In genomic region chr6:32436995-32437836, GRCh38 we compare ENCODE assay signal across 9 cellular contexts. TPM values are rescaled to one million over a fixed set of nuclear protein-coding genes. Genes with fewer than 3 reads are reported as not detected.
DNase-seq lines count a peak whose midpoint lies in the region; ATAC-seq, FAIRE-seq and TF ChIP-seq lines count a peak whose summit lies in the region.
"Had no signal": no experiment of that assay in that cellular context is flagged by ENCODE, and none has a peak within 500 bp of the region (broad histone marks: within the 10 kb centered on the region; RNA-seq: fewer than 3 reads in every experiment).

No MANE protein-coding gene starts in this region.

- CTCF ChIA-PET in endothelial cell of umbilical vein (lab: Charles Lee) = interaction anchor here (2.0 kb wide), 1 partner anchor 349 kb away, joined by 6 read pairs; no protein-coding TSS in a partner anchor

- peak overlapping the region; percentile 100 for H3K27ac Mint-ChIP-seq in stimulated activated naive B cell treated with anti-CD40 and anti-IgM and Interleukin-4, amounts not matched to agents 10 μg/mL and 1 μg/mL and 100 μg/mL, for 72 hours

- no peaks in the 10 kb centered on the region for H3K27me3 Mint-ChIP-seq in stimulated activated naive B cell treated with anti-CD40 and anti-IgM and Interleukin-4, amounts not matched to agents 10 μg/mL and 1 μg/mL and 100 μg/mL, for 72 hours

- peaks cover 4 to 18% (median 12%) of the 10 kb centered on the region in 11 experiments; a peak in 20 of 22 replicates for H3K36me3 ChIP-seq in BLaER1 treated with 17β-estradiol and CSF1 and Interleukin-3, amounts not matched to agents 10 nM and 100 nM
- no peaks in the 10 kb centered on the region for H3K36me3 ChIP-seq in endothelial cell of umbilical vein (ENCODE audit: control insufficient read depth in 2 of 2, extremely low read depth in 1 of 2, insufficient read depth in 2 of 2, low read length in 2 of 2)
- H3K36me3 ChIP-seq: pancreas had no signal

- H3K4me3 Mint-ChIP-seq in stimulated activated naive B cell treated with anti-CD40 and anti-IgM and Interleukin-4, amounts not matched to agents 10 μg/mL and 1 μg/mL and 100 μg/mL, for 72 hours = peak overlapping the region; percentile 23 to 28

- ATAC-seq in GM21360 (IDR thresholded peaks at IDR 0.05; ENCODE audit: unreplicated experiment) = peak; percentile 50
- ATAC-seq in HG03571 (IDR thresholded peaks at IDR 0.05; ENCODE audit: unreplicated experiment) = peak; percentile 66
- ATAC-seq in stimulated activated naive B cell treated with anti-CD40 and anti-IgM and Interleukin-4, amounts not matched to agents 10 μg/mL and 1 μg/mL and 100 μg/mL, for 72 hours (replicated peaks) = peak; percentile 78 to 82

- POLR2A ChIA-PET in endothelial cell of umbilical vein (lab: Charles Lee) = no interaction called here

- no peak for TF ChIP-seq POLR2A in endothelial cell of umbilical vein (IDR thresholded peaks at IDR 0.05; ENCODE audit: low read depth, low read length)

- H3K27me3 ChIP-seq in BLaER1 treated with 17β-estradiol and CSF1 and Interleukin-3, amounts not matched to agents 10 nM and 100 nM = no peaks in the 10 kb centered on the region
- H3K27me3 ChIP-seq in endothelial cell of umbilical vein (ENCODE audit: control insufficient read depth in 2 of 2, insufficient read depth in 2 of 2, low read length in 2 of 2) = peaks cover 10 to 27% of the 10 kb centered on the region in 2 experiments
- H3K27me3 ChIP-seq: pancreas had no signal

- TF ChIP-seq CTCF in endothelial cell of umbilical vein (IDR thresholded peaks at IDR 0.05; ENCODE audit: extremely low read depth in 1 of 2, insufficient read depth in 1 of 2, low read depth in 1 of 2, low read length in 2 of 2) = no peak

- H3K9ac ChIP-seq in BLaER1 treated with 17β-estradiol and CSF1 and Interleukin-3, amounts not matched to agents 10 nM and 100 nM = peak overlapping the region; percentile 61 to 94 (median 70)
- H3K9ac ChIP-seq in endothelial cell of umbilical vein (replicated peaks; ENCODE audit: extremely low read depth, insufficient read depth, low read length) = no peak overlapping the region

- H4K20me1 ChIP-seq in BLaER1 treated with 17β-estradiol and CSF1 and Interleukin-3, amounts not matched to agents 10 nM and 100 nM = peaks cover 0 to 19% (median 10%) of the 10 kb centered on the region in 11 experiments; a peak in 11 of 22 replicates
- H4K20me1 ChIP-seq in endothelial cell of umbilical vein (replicated peaks; ENCODE audit: control insufficient read depth, extremely low read depth, insufficient read depth, low read length) = no peaks in the 10 kb centered on the region

- dilution Hi-C loops in endothelial cell of umbilical vein (cut with MboI; ENCODE audit: extremely low pct_ligation_motif_present, low sequenced_read_pairs) = no loop called here

- DNase-seq in endothelial cell of umbilical vein (ENCODE audit: low read depth, low spot score) (peak; percentile 10), posterior cingulate gyrus (no peak), NCI-H1092 (lab: John Stamatoyannopoulos, UW) (no peak), substantia nigra (lab: John Stamatoyannopoulos, UW) (no peak)
- peak; percentile 46 for DNase-seq in stimulated activated naive B cell treated with anti-CD40 and anti-IgM and Interleukin-4, amounts not matched to agents 10 μg/mL and 1 μg/mL and 100 μg/mL, for 72 hours
- DNase-seq: pancreas had no signal

- peaks cover 27 to 40% of the 10 kb centered on the region in 2 donors for H3K36me3 Mint-ChIP-seq in stimulated activated naive B cell treated with anti-CD40 and anti-IgM and Interleukin-4, amounts not matched to agents 10 μg/mL and 1 μg/mL and 100 μg/mL, for 72 hours

- no peak overlapping the region for H2AFZ ChIP-seq in endothelial cell of umbilical vein (ENCODE audit: low read depth, low read length)

- intact Hi-C loops in endothelial cell of umbilical vein (cut with micrococcal nuclease) = no loop called here
- intact Hi-C loops in posterior cingulate gyrus (cut with DNase I) = no loop called here

- peak overlapping the region; percentile 57 to 83 (median 67) for H3K4me2 ChIP-seq in BLaER1 treated with 17β-estradiol and CSF1 and Interleukin-3, amounts not matched to agents 10 nM and 100 nM
- no peak overlapping the region for H3K4me2 ChIP-seq in endothelial cell of umbilical vein (ENCODE audit: insufficient read depth, low read length)

- no peak overlapping the region for H3K4me3 ChIP-seq in BLaER1 treated with 17β-estradiol and CSF1 and Interleukin-3, amounts not matched to agents 10 nM and 100 nM
- no peak overlapping the region for H3K4me3 ChIP-seq in endothelial cell of umbilical vein (replicated peaks in 1 of 3; ENCODE audit: insufficient read depth in 1 of 3, low read depth in 1 of 3, low read length in 3 of 3)
- H3K4me3 ChIP-seq: pancreas had no signal

- no peaks in the 10 kb centered on the region for H3K79me2 ChIP-seq in endothelial cell of umbilical vein (ENCODE audit: control insufficient read depth, insufficient read depth, low read length)

- H3K4me1 Mint-ChIP-seq in stimulated activated naive B cell treated with anti-CD40 and anti-IgM and Interleukin-4, amounts not matched to agents 10 μg/mL and 1 μg/mL and 100 μg/mL, for 72 hours = peaks cover 41 to 67% of the 10 kb centered on the region in 2 donors

- peak overlapping the region; percentile 82 to 98 (median 92) for H3K27ac ChIP-seq in BLaER1 treated with 17β-estradiol and CSF1 and Interleukin-3, amounts not matched to agents 10 nM and 100 nM
- no peak overlapping the region for H3K27ac ChIP-seq in endothelial cell of umbilical vein (ENCODE audit: insufficient read depth, low read depth, low read length)
- H3K27ac ChIP-seq in substantia nigra (ENCODE audit: low read depth, low read length, poor library complexity, severe bottlenecking) = no peak overlapping the region

- H3K9me3 Mint-ChIP-seq in stimulated activated naive B cell treated with anti-CD40 and anti-IgM and Interleukin-4, amounts not matched to agents 10 μg/mL and 1 μg/mL and 100 μg/mL, for 72 hours = peaks cover 0 to 4% of the 10 kb centered on the region in 2 donors

- H3K9me3 ChIP-seq in BLaER1 treated with 17β-estradiol and CSF1 and Interleukin-3, amounts not matched to agents 10 nM and 100 nM (replicated peaks in 1 of 11) = no peaks in the 10 kb centered on the region; a peak in 3 of 22 replicates
- no peaks in the 10 kb centered on the region for H3K9me3 ChIP-seq in endothelial cell of umbilical vein (replicated peaks; ENCODE audit: control insufficient read depth, insufficient read depth, low read length)
- H3K9me3 ChIP-seq: pancreas had no signal

- peaks cover 44 to 54% (median 50%) of the 10 kb centered on the region in 10 experiments for H3K4me1 ChIP-seq in BLaER1 treated with 17β-estradiol and CSF1 and Interleukin-3, amounts not matched to agents 10 nM and 100 nM
- no peaks in the 10 kb centered on the region for H3K4me1 ChIP-seq in endothelial cell of umbilical vein (ENCODE audit: control insufficient read depth, extremely low read depth, insufficient read depth, low read length)
- H3K4me1 ChIP-seq: pancreas had no signal

- no peak for FAIRE-seq in endothelial cell of umbilical vein (lab: Jason Lieb, UNC)
- FAIRE-seq: pancreas had no signal

- BruUV-seq in endothelial cell of umbilical vein (replicated peaks; lab: Mats Ljungman, UMichigan) = no TSS peak

- no peaks in the 10 kb centered on the region for H3K9me1 ChIP-seq in endothelial cell of umbilical vein (replicated peaks; ENCODE audit: control insufficient read depth, extremely low read depth, insufficient read depth, low read length)

TF ChIP-seq in endothelial cell of umbilical vein, 7 proteins besides CTCF, POLR2A, EP300 and RAD21:
- no peak for TF ChIP-seq MYC (IDR thresholded peaks at IDR 0.05; ENCODE audit: low read depth, low read length)
- TF ChIP-seq JUN (IDR thresholded peaks at IDR 0.05; ENCODE audit: borderline replicate concordance, insufficient read depth, insufficient read length, low read depth) = no peak
- TF ChIP-seq GATA2 (IDR thresholded peaks at IDR 0.05; ENCODE audit: insufficient read depth, insufficient read length, low read depth, low read length) = no peak
- TF ChIP-seq MAX (IDR thresholded peaks at IDR 0.05; ENCODE audit: insufficient read depth, insufficient read length) = no peak
- TF ChIP-seq POLR2AphosphoS5 (IDR thresholded peaks at IDR 0.05; ENCODE audit: insufficient read depth, low read depth, low read length) = no peak
- TF ChIP-seq EZH2 (IDR thresholded peaks at IDR 0.05; ENCODE audit: borderline replicate concordance, low read depth, low read length, severe bottlenecking) = no peak
- no peak for TF ChIP-seq FOS (IDR thresholded peaks at IDR 0.05; ENCODE audit: borderline replicate concordance, insufficient read depth, low read length)

RNA-seq across cellular contexts. Expression of gene HLA-DRA, which starts 2.5 kb away (rescaled TPM):
- total RNA-seq in endothelial cell of umbilical vein = not detected in 2 replicates
- not detected in 2 replicates for polyA plus RNA-seq in endothelial cell of umbilical vein
- polyA plus RNA-seq in endothelial cell of umbilical vein (2011; cell fraction: cytosol; rRNA removed) = not detected in 2 replicates
- polyA plus RNA-seq in endothelial cell of umbilical vein (2011; cell fraction: nucleus; rRNA removed) = not detected in 2 replicates
- polyA plus RNA-seq in endothelial cell of umbilical vein (2012) = not detected in 2 replicates
- not detected in 2 replicates for polyA minus RNA-seq in endothelial cell of umbilical vein
- polyA minus RNA-seq in endothelial cell of umbilical vein (2011; cell fraction: cytosol; rRNA and poly(A)+ RNA removed) = not detected
- polyA minus RNA-seq in endothelial cell of umbilical vein (2011; cell fraction: nucleus; rRNA and poly(A)+ RNA removed) = not detected in 2 replicates

RNA-seq across cellular contexts. Expression of gene BTNL2, which starts 30.2 kb away (rescaled TPM):
- not detected in 2 replicates for total RNA-seq in endothelial cell of umbilical vein
- not detected in 2 replicates for polyA plus RNA-seq in endothelial cell of umbilical vein
- not detected in 2 replicates for polyA plus RNA-seq in endothelial cell of umbilical vein (2011; cell fraction: cytosol; rRNA removed)
- polyA plus RNA-seq in endothelial cell of umbilical vein (2011; cell fraction: nucleus; rRNA removed) = not detected in 2 replicates
- polyA plus RNA-seq in endothelial cell of umbilical vein (2012) = not detected in 2 replicates
- polyA minus RNA-seq in endothelial cell of umbilical vein = not detected in 2 replicates
- polyA minus RNA-seq in endothelial cell of umbilical vein (2011; cell fraction: cytosol; rRNA and poly(A)+ RNA removed) = not detected
- polyA minus RNA-seq in endothelial cell of umbilical vein (2011; cell fraction: nucleus; rRNA and poly(A)+ RNA removed) = not detected in 2 replicates
- total RNA-seq: pancreas had no signal
- polyA plus RNA-seq: pancreas had no signal

Comparison
In these comparisons a context has a peak if more than half of its experiments do, and no peak if none do; other contexts are left out.
1. H3K27ac ChIP-seq: peak in BLaER1 treated with 17β-estradiol and CSF1 and Interleukin-3, amounts not matched to agents 10 nM and 100 nM (11 of 11); none in endothelial cell of umbilical vein (single experiment) and substantia nigra (single experiment).
2. DNase-seq: peak in endothelial cell of umbilical vein (single experiment) and stimulated activated naive B cell treated with anti-CD40 and anti-IgM and Interleukin-4, amounts not matched to agents 10 μg/mL and 1 μg/mL and 100 μg/mL, for 72 hours (single experiment); none in posterior cingulate gyrus (0 of 10), NCI-H1092 (single experiment) and substantia nigra (0 of 49).
3. Peak in every context shown above with its lines, with median percentiles within 50 percentile points of each other: ATAC-seq.